Comparison of ENCODE assay signal across 16 cellular contexts in the genomic region with DNA sequence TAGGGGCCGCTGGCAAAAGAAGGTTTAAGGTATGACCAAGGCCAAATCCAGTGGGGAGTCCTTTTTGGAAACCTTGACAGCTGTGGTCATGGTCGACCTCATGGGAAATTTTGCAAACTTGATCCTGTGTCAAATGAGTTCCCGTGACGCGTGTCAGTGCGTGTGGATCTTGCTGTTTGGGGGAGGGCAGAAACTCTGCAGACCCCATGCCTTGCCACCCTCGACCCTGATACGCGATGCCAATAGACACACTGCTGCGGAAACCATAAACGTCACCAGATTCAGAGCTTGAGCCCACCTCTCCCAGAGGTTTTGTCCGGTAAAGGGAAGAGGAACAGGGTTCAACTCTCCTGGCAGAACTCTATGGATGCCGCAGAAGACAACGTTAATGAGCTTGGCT.
DNase-seq lines count a peak whose midpoint lies in the region; ATAC-seq and TF ChIP-seq lines count a peak whose summit lies in the region.
"Had no signal": no experiment of that assay in that cellular context is flagged by ENCODE, and none has a peak within 500 bp of the region (broad histone marks: within the 10 kb centered on the region; RNA-seq: fewer than 3 reads in every experiment).

No MANE protein-coding gene starts in this region.

- no peaks in the 10 kb centered on the region for H3K27me3 ChIP-seq in BLaER1 treated with 17β-estradiol and CSF1 and Interleukin-3, amounts not matched to agents 10 nM and 100 nM
- no peaks in the 10 kb centered on the region for H3K27me3 ChIP-seq in sigmoid colon
- H3K27me3 ChIP-seq: BE2C had no signal

- no peak for ATAC-seq in activated CD4-positive, CD25-positive, alpha-beta regulatory T cell treated with anti-CD3 and anti-CD28 coated beads, Interleukin-2, amount 50 U/mL, for 24 hours
- ATAC-seq in HG03159 (IDR thresholded peaks at IDR 0.05; ENCODE audit: unreplicated experiment), result no peak
- ATAC-seq: HCT116 had no signal

- H4K20me1 ChIP-seq in BLaER1 treated with 17β-estradiol and CSF1 and Interleukin-3, amounts not matched to agents 10 nM and 100 nM, result no peaks in the 10 kb centered on the region

- no peak for TF ChIP-seq CTCF in sigmoid colon (IDR thresholded peaks at IDR 0.05)

- TF ChIP-seq POLR2A in sigmoid colon (IDR thresholded peaks at IDR 0.05), result no peak
- no peak for TF ChIP-seq POLR2A in erythroblast (IDR thresholded peaks at IDR 0.05; ENCODE audit: low read length)

- H3K9ac ChIP-seq in BLaER1 treated with 17β-estradiol and CSF1 and Interleukin-3, amounts not matched to agents 10 nM and 100 nM, result no peak overlapping the region

- 92 to 93% methylated on average over 14 of the region's 14 CpGs for WGBS in sigmoid colon, 2 donors

- TF ChIP-seq EP300 in sigmoid colon (IDR thresholded peaks at IDR 0.05), result no peak

- peak overlapping the region; percentile 54 to 85 (median 65) for H3K4me2 ChIP-seq in BLaER1 treated with 17β-estradiol and CSF1 and Interleukin-3, amounts not matched to agents 10 nM and 100 nM

- H3K4me3 ChIP-seq in BLaER1 treated with 17β-estradiol and CSF1 and Interleukin-3, amounts not matched to agents 10 nM and 100 nM, result 0 out of 20 replicates have a peak overlapping the region, but pooled peaks of 1 of the 10 experiments have one; percentile 2
- H3K4me3 ChIP-seq in sigmoid colon, result no peak overlapping the region

- peaks cover 30 to 44% (median 36%) of the 10 kb centered on the region in 10 experiments for H3K4me1 ChIP-seq in BLaER1 treated with 17β-estradiol and CSF1 and Interleukin-3, amounts not matched to agents 10 nM and 100 nM
- no peaks in the 10 kb centered on the region for H3K4me1 ChIP-seq in sigmoid colon
- H3K4me1 ChIP-seq: BE2C had no signal

- intact Hi-C loops in sigmoid colon (cut with DNase I), result no loop called here

- peak; percentile 7 for DNase-seq in activated CD4-positive, CD25-positive, alpha-beta regulatory T cell treated with anti-CD3 and anti-CD28 coated beads, Interleukin-2, amount 50 U/mL, for 72 hours
- DNase-seq in islet precursor cell (peak; percentile 26), sigmoid colon (peak; percentile 17), NCI-H524 treated with DMSO at 0.1 percent for 48 hours (lab: John Stamatoyannopoulos, UW) (no peak), erythroblast (lab: John Stamatoyannopoulos, UW) (no peak)
- DNase-seq: BE2C, DMS79, NCI-H1105 treated with DMSO at 0.1 percent for 48 hours, NCI-H187 treated with DMSO at 0.1 percent for 48 hours, NCI-H446 had no signal

- H3K9me3 ChIP-seq in BLaER1 treated with 17β-estradiol and CSF1 and Interleukin-3, amounts not matched to agents 10 nM and 100 nM (replicated peaks in 1 of 11), result peaks cover 38 to 69% (median 50%) of the 10 kb centered on the region in 11 experiments
- H3K9me3 ChIP-seq in sigmoid colon, result no peaks in the 10 kb centered on the region
- H3K9me3 ChIP-seq: BE2C had no signal

- peaks cover 0 to 10% (median 0%) of the 10 kb centered on the region in 11 experiments; a peak in 1 of 22 replicates for H3K36me3 ChIP-seq in BLaER1 treated with 17β-estradiol and CSF1 and Interleukin-3, amounts not matched to agents 10 nM and 100 nM
- H3K36me3 ChIP-seq in sigmoid colon, result no peaks in the 10 kb centered on the region
- H3K36me3 ChIP-seq: BE2C had no signal

- H3K27ac ChIP-seq in BLaER1 treated with 17β-estradiol and CSF1 and Interleukin-3, amounts not matched to agents 10 nM and 100 nM, result peak overlapping the region in 2 of 11 experiments; percentile 13 to 40; a peak in 1 of 22 replicates
- H3K27ac ChIP-seq in sigmoid colon, result no peak overlapping the region
- H3K27ac ChIP-seq: 22Rv1, RWPE1 had no signal

Comparison
In these comparisons a context has a peak if more than half of its experiments do, and no peak if none do; other contexts are left out.
1. DNase-seq: peak in activated CD4-positive, CD25-positive, alpha-beta regulatory T cell treated with anti-CD3 and anti-CD28 coated beads, Interleukin-2, amount 50 U/mL, for 72 hours (single experiment), islet precursor cell (single experiment) and sigmoid colon (single experiment); none in NCI-H524 treated with DMSO at 0.1 percent for 48 hours (single experiment) and erythroblast (0 of 2).